2 cellular contexts compared by ENCODE assay signal in genomic region chr2:16011621-16011960, GRCh38.
TF ChIP-seq lines count a peak whose summit lies in the region.

No MANE protein-coding gene starts in this region.

TF ChIP-seq in GM23338, 12 proteins besides CTCF, POLR2A, EP300 and RAD21:
- TF ChIP-seq EZH2phosphoT487 (IDR thresholded peaks at IDR 0.05; ENCODE audit: unreplicated experiment): no peak
- TF ChIP-seq POLR2AphosphoS5 (IDR thresholded peaks at IDR 0.05; ENCODE audit: low read depth): no peak
- TF ChIP-seq, protein P1, sequence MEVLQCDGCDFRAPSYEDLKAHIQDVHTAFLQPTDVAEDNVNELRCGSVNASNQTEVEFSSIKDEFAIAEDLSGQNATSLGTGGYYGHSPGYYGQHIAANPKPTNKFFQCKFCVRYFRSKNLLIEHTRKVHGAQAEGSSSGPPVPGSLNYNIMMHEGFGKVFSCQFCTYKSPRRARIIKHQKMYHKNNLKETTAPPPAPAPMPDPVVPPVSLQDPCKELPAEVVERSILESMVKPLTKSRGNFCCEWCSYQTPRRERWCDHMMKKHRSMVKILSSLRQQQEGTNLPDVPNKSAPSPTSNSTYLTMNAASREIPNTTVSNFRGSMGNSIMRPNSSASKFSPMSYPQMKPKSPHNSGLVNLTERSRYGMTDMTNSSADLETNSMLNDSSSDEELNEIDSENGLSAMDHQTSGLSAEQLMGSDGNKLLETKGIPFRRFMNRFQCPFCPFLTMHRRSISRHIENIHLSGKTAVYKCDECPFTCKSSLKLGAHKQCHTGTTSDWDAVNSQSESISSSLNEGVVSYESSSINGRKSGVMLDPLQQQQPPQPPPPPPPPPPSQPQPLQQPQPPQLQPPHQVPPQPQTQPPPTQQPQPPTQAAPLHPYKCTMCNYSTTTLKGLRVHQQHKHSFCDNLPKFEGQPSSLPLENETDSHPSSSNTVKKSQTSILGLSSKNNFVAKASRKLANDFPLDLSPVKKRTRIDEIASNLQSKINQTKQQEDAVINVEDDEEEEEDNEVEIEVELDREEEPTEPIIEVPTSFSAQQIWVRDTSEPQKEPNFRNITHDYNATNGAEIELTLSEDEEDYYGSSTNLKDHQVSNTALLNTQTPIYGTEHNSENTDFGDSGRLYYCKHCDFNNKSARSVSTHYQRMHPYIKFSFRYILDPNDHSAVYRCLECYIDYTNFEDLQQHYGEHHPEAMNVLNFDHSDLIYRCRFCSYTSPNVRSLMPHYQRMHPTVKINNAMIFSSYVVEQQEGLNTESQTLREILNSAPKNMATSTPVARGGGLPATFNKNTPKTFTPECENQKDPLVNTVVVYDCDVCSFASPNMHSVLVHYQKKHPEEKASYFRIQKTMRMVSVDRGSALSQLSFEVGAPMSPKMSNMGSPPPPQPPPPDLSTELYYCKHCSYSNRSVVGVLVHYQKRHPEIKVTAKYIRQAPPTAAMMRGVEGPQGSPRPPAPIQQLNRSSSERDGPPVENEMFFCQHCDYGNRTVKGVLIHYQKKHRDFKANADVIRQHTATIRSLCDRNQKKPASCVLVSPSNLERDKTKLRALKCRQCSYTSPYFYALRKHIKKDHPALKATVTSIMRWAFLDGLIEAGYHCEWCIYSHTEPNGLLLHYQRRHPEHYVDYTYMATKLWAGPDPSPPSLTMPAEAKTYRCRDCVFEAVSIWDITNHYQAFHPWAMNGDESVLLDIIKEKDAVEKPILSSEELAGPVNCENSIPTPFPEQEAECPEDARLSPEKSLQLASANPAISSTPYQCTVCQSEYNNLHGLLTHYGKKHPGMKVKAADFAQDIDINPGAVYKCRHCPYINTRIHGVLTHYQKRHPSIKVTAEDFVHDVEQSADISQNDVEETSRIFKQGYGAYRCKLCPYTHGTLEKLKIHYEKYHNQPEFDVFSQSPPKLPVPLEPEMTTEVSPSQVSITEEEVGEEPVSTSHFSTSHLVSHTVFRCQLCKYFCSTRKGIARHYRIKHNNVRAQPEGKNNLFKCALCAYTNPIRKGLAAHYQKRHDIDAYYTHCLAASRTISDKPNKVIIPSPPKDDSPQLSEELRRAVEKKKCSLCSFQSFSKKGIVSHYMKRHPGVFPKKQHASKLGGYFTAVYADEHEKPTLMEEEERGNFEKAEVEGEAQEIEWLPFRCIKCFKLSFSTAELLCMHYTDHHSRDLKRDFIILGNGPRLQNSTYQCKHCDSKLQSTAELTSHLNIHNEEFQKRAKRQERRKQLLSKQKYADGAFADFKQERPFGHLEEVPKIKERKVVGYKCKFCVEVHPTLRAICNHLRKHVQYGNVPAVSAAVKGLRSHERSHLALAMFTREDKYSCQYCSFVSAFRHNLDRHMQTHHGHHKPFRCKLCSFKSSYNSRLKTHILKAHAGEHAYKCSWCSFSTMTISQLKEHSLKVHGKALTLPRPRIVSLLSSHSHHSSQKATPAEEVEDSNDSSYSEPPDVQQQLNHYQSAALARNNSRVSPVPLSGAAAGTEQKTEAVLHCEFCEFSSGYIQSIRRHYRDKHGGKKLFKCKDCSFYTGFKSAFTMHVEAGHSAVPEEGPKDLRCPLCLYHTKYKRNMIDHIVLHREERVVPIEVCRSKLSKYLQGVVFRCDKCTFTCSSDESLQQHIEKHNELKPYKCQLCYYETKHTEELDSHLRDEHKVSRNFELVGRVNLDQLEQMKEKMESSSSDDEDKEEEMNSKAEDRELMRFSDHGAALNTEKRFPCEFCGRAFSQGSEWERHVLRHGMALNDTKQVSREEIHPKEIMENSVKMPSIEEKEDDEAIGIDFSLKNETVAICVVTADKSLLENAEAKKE (CRISPR knock-in tag; IDR thresholded peaks at IDR 0.05): no peak
- TF ChIP-seq JUNB (IDR thresholded peaks at IDR 0.05; ENCODE audit: unreplicated experiment): no peak
- no peak for TF ChIP-seq NANOG (IDR thresholded peaks at IDR 0.05; ENCODE audit: borderline replicate concordance)
- TF ChIP-seq, protein P2, sequence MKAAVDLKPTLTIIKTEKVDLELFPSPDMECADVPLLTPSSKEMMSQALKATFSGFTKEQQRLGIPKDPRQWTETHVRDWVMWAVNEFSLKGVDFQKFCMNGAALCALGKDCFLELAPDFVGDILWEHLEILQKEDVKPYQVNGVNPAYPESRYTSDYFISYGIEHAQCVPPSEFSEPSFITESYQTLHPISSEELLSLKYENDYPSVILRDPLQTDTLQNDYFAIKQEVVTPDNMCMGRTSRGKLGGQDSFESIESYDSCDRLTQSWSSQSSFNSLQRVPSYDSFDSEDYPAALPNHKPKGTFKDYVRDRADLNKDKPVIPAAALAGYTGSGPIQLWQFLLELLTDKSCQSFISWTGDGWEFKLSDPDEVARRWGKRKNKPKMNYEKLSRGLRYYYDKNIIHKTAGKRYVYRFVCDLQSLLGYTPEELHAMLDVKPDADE (IDR thresholded peaks at IDR 0.05): no peak
- TF ChIP-seq, protein P3, sequence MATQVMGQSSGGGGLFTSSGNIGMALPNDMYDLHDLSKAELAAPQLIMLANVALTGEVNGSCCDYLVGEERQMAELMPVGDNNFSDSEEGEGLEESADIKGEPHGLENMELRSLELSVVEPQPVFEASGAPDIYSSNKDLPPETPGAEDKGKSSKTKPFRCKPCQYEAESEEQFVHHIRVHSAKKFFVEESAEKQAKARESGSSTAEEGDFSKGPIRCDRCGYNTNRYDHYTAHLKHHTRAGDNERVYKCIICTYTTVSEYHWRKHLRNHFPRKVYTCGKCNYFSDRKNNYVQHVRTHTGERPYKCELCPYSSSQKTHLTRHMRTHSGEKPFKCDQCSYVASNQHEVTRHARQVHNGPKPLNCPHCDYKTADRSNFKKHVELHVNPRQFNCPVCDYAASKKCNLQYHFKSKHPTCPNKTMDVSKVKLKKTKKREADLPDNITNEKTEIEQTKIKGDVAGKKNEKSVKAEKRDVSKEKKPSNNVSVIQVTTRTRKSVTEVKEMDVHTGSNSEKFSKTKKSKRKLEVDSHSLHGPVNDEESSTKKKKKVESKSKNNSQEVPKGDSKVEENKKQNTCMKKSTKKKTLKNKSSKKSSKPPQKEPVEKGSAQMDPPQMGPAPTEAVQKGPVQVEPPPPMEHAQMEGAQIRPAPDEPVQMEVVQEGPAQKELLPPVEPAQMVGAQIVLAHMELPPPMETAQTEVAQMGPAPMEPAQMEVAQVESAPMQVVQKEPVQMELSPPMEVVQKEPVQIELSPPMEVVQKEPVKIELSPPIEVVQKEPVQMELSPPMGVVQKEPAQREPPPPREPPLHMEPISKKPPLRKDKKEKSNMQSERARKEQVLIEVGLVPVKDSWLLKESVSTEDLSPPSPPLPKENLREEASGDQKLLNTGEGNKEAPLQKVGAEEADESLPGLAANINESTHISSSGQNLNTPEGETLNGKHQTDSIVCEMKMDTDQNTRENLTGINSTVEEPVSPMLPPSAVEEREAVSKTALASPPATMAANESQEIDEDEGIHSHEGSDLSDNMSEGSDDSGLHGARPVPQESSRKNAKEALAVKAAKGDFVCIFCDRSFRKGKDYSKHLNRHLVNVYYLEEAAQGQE (IDR thresholded peaks at IDR 0.05; ENCODE audit: unreplicated experiment): no peak
- TF ChIP-seq ZNF331 (CRISPR knock-in tag; IDR thresholded peaks at IDR 0.05; ENCODE audit: low read depth): no peak
- no peak for TF ChIP-seq STAT1 (IDR thresholded peaks at IDR 0.05; ENCODE audit: unreplicated experiment)
- TF ChIP-seq EZH2 (IDR thresholded peaks at IDR 0.05; ENCODE audit: low read depth, unreplicated experiment): no peak
- no peak for TF ChIP-seq ZNF114 (CRISPR knock-in tag; IDR thresholded peaks at IDR 0.05)
- no peak for TF ChIP-seq CREB1 (CRISPR knock-in tag; IDR thresholded peaks at IDR 0.05; ENCODE audit: low read depth)

TF ChIP-seq in H1, 55 proteins besides CTCF, POLR2A, EP300 and RAD21:
- TF ChIP-seq BRCA1 (IDR thresholded peaks at IDR 0.05; ENCODE audit: low read depth, low read length) (no peak), PHF8 (conservative IDR thresholded peaks at IDR 0.05; ENCODE audit: low read depth, low read length) (no peak), ZNF274 (IDR thresholded peaks at IDR 0.05; ENCODE audit: borderline replicate concordance, extremely low read depth, low read length) (no peak), SIX5 (IDR thresholded peaks at IDR 0.05; ENCODE audit: low read depth, low read length) (no peak), TEAD4 (IDR thresholded peaks at IDR 0.05; ENCODE audit: low read depth, low read length) (no peak), JUN (IDR thresholded peaks at IDR 0.05; ENCODE audit: low read depth, low read length) (no peak), CHD7 (IDR thresholded peaks at IDR 0.05; ENCODE audit: insufficient replicate concordance, low read length) (no peak), FOSL1 (IDR thresholded peaks at IDR 0.05; ENCODE audit: insufficient read depth, low read depth, low read length) (no peak), SP2 (IDR thresholded peaks at IDR 0.05; ENCODE audit: low read length) (no peak), RXRA (IDR thresholded peaks at IDR 0.05; ENCODE audit: insufficient read depth, low read depth, low read length) (no peak), TCF12 (IDR thresholded peaks at IDR 0.05; ENCODE audit: low read depth, low read length) (no peak), SRF (IDR thresholded peaks at IDR 0.05; ENCODE audit: low read depth, low read length) (no peak), POU5F1 (IDR thresholded peaks at IDR 0.05; ENCODE audit: low read depth, low read length) (no peak), CHD2 (IDR thresholded peaks at IDR 0.05; ENCODE audit: low read length) (no peak), RBBP5 (IDR thresholded peaks at IDR 0.05; ENCODE audit: borderline replicate concordance, low read depth, low read length) (no peak), TAF1 (IDR thresholded peaks at IDR 0.05; ENCODE audit: low read depth, low read length) (no peak), KDM5A (IDR thresholded peaks at IDR 0.05; ENCODE audit: low read length) (no peak)
- TF ChIP-seq, protein P4, sequence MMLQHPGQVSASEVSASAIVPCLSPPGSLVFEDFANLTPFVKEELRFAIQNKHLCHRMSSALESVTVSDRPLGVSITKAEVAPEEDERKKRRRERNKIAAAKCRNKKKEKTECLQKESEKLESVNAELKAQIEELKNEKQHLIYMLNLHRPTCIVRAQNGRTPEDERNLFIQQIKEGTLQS (IDR thresholded peaks at IDR 0.05; ENCODE audit: insufficient read depth, low read depth, low read length): no peak
